In the genomic region with DNA sequence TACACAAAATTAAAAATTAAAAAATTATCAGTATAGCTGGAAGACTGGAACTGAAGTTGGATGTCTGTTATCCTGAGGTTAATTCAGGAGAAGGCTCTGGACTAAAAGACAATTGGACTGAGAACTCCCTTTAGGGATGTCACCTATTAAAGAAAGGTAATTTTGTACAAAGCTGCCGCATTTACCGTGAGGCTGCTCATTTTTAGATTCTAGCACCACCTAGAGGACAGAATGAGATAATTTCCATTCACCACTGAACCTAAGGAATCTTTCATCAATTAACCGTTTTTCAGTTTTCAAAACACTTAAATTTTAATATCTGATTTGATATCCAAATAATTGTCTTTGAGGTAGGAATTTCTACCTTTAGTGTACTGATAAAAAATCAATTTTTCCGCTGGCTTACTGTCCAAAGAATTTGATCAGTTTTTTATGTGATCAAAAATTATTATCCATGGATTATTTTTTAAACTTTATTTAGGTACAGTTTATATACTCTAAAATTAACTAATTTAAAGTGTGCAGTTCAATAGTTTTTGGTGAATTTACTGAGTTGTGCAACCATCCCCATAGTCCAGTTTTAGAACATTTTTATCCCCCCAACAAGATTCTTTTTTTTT, we compare ENCODE assay signal across 9 cellular contexts.
DNase-seq lines count a peak whose midpoint lies in the region; ATAC-seq and TF ChIP-seq lines count a peak whose summit lies in the region.
"Had no signal": no experiment of that assay in that cellular context is flagged by ENCODE, and none has a peak within 500 bp of the region (broad histone marks: within the 10 kb centered on the region; RNA-seq: fewer than 3 reads in every experiment).

No MANE protein-coding gene starts in this region.

- DNase-seq in DMS79 treated with DMSO at 0.1 percent for 48 hours (lab: John Stamatoyannopoulos, UW) (peak; percentile 38), HFF-Myc (ENCODE audit: extremely low read depth, low read depth) (peak; percentile 7), NCI-H460 (ENCODE audit: extremely low read depth, low read depth) (peak; percentile 33), kidney glomerular epithelial cell (lab: John Stamatoyannopoulos, UW) (peak; percentile 46), uterus (no peak)
- DNase-seq in T-helper 2 cell treated with Interferon-gamma antibody and Interleukin-4, amounts not matched to agents 5 μg/mL and 100 μg/mL, for 36 hours (ENCODE audit: low spot score), result no peak
- DNase-seq: right cardiac atrium had no signal

- no peaks in the 10 kb centered on the region for H3K4me1 ChIP-seq in uterus

- H3K36me3 Mint-ChIP-seq in brain, result no peaks in the 10 kb centered on the region
- peaks cover 3% of the 10 kb centered on the region for H3K36me3 Mint-ChIP-seq in T-helper 2 cell treated with Interferon-gamma antibody and Interleukin-4, amounts not matched to agents 5 μg/mL and 100 μg/mL, for 36 hours (ENCODE audit: low read depth)

- H3K9me3 Mint-ChIP-seq in brain, result peaks cover 6 to 8% (median 7%) of the 10 kb centered on the region in 5 experiments
- H3K9me3 Mint-ChIP-seq in T-helper 2 cell treated with Interferon-gamma antibody and Interleukin-4, amounts not matched to agents 5 μg/mL and 100 μg/mL, for 36 hours, result peaks cover 3% of the 10 kb centered on the region

- H3K27me3 ChIP-seq in uterus, result no peaks in the 10 kb centered on the region

- H3K27ac Mint-ChIP-seq in brain, result peak overlapping the region in 1 of 5 experiments; percentile 59
- no peak overlapping the region for H3K27ac Mint-ChIP-seq in T-helper 2 cell treated with Interferon-gamma antibody and Interleukin-4, amounts not matched to agents 5 μg/mL and 100 μg/mL, for 36 hours

- peaks cover 20% of the 10 kb centered on the region for H3K4me1 Mint-ChIP-seq in brain
- H3K4me1 Mint-ChIP-seq in T-helper 2 cell treated with Interferon-gamma antibody and Interleukin-4, amounts not matched to agents 5 μg/mL and 100 μg/mL, for 36 hours (ENCODE audit: low read depth), result peaks cover 32% of the 10 kb centered on the region

- H3K36me3 ChIP-seq in uterus, result no peaks in the 10 kb centered on the region

- TF ChIP-seq CTCF in HFF-Myc (IDR thresholded peaks at IDR 0.05; ENCODE audit: low read depth, low read length, missing control alignments) (peak; percentile 47), brain (conservative IDR thresholded peaks at IDR 0.05) (peak; percentile 94), uterus (IDR thresholded peaks at IDR 0.05) (peak; percentile 75 to 86 (median 82))

- H3K27me3 Mint-ChIP-seq in brain, result no peaks in the 10 kb centered on the region
- peaks cover 21% of the 10 kb centered on the region for H3K27me3 Mint-ChIP-seq in T-helper 2 cell treated with Interferon-gamma antibody and Interleukin-4, amounts not matched to agents 5 μg/mL and 100 μg/mL, for 36 hours (ENCODE audit: low read depth)

- intact Hi-C loops in uterus (cut with DNase I; ENCODE audit: low total_unique reads), result loop anchor here (10.0 kb wide), 1 partner anchor 602 kb away; no protein-coding TSS in a partner anchor

- H3K4me3 ChIP-seq in HFF-Myc (replicated peaks; ENCODE audit: low read depth, low read length) (no peak overlapping the region), uterus (no peak overlapping the region)

- no peak for TF ChIP-seq POLR2A in uterus (IDR thresholded peaks at IDR 0.05)

- no peak overlapping the region for H3K27ac ChIP-seq in uterus

- H3K4me3 Mint-ChIP-seq in brain, result no peak overlapping the region
- no peak overlapping the region for H3K4me3 Mint-ChIP-seq in T-helper 2 cell treated with Interferon-gamma antibody and Interleukin-4, amounts not matched to agents 5 μg/mL and 100 μg/mL, for 36 hours

- H3K9me3 ChIP-seq in uterus, result no peaks in the 10 kb centered on the region

- no peak for ATAC-seq in GM19463 (IDR thresholded peaks at IDR 0.05; ENCODE audit: unreplicated experiment)

Comparison
In these comparisons a context has a peak if more than half of its experiments do, and no peak if none do; other contexts are left out.
1. DNase-seq: peak in DMS79 treated with DMSO at 0.1 percent for 48 hours (single experiment), HFF-Myc (single experiment), NCI-H460 (single experiment) and kidney glomerular epithelial cell (single experiment); none in uterus (0 of 2) and T-helper 2 cell treated with Interferon-gamma antibody and Interleukin-4, amounts not matched to agents 5 μg/mL and 100 μg/mL, for 36 hours (single experiment).
2. Peak in every context shown above with its lines, with median percentiles within 50 percentile points of each other: CTCF ChIP-seq.